In genomic region chrX:70924294-70924693, GRCh38 we compare ENCODE assay signal across 10 cellular contexts. TPM values are rescaled to one million over a fixed set of nuclear protein-coding genes. Genes with fewer than 3 reads are reported as not detected.
"Had no signal": no experiment of that assay in that cellular context is flagged by ENCODE, and none has a peak within 500 bp of the region (broad histone marks: within the 10 kb centered on the region; RNA-seq: fewer than 3 reads in every experiment).

No MANE protein-coding gene starts in this region.

- H3K36me3 Mint-ChIP-seq: IgD-negative memory B cell had no signal

- ATAC-seq: HCT116, HepG2 had no signal

- H3K4me2 ChIP-seq: KMS-11 had no signal

- DNase-seq: GOT3, HFFc6, KBM-7 had no signal

- H3K9me3 Mint-ChIP-seq: HFFc6 had no signal

- FAIRE-seq: H54, HepG2 had no signal

- H3K9ac ChIP-seq: KMS-11 had no signal

- H3K27ac ChIP-seq: KMS-11 had no signal

- H3K4me3 ChIP-seq: HAP-1 had no signal

- H3K4me3 Mint-ChIP-seq: HFFc6, IgD-negative memory B cell had no signal

- H3K27ac Mint-ChIP-seq: HFFc6, IgD-negative memory B cell had no signal

- H3K9me3 ChIP-seq: HAP-1 had no signal

RNA-seq across cellular contexts. Expression of gene SLC7A3, which starts 6.6 kb away (rescaled TPM):
- total RNA-seq: HepG2, HFFc6, HT-29 had no signal
- polyA plus RNA-seq: HepG2, IgD-negative memory B cell had no signal

RNA-seq across cellular contexts. Expression of gene TEX11, which starts 15.8 kb away (rescaled TPM):
- total RNA-seq: HepG2, HFFc6, HT-29 had no signal
- polyA plus RNA-seq: HepG2, IgD-negative memory B cell had no signal
